Comparison of ENCODE assay signal across 8 cellular contexts in genomic region chr1:44213222-44214112, GRCh38. TPM values are rescaled to one million over a fixed set of nuclear protein-coding genes. Genes with fewer than 3 reads are reported as not detected.
A peak's percentile ranks its signal among the peaks of the same experiment; 100 is the strongest.
DNase-seq lines count a peak whose midpoint lies in the region; ATAC-seq, FAIRE-seq and TF ChIP-seq lines count a peak whose summit lies in the region.

A gene with protein sequence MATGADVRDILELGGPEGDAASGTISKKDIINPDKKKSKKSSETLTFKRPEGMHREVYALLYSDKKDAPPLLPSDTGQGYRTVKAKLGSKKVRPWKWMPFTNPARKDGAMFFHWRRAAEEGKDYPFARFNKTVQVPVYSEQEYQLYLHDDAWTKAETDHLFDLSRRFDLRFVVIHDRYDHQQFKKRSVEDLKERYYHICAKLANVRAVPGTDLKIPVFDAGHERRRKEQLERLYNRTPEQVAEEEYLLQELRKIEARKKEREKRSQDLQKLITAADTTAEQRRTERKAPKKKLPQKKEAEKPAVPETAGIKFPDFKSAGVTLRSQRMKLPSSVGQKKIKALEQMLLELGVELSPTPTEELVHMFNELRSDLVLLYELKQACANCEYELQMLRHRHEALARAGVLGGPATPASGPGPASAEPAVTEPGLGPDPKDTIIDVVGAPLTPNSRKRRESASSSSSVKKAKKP (plus strand): TSS chr1:44213471. CDS start chr1:44213754, 283 bp downstream.

- peak; percentile 6 for TF ChIP-seq CTCF in retinal pigment epithelial cell (conservative IDR thresholded peaks at IDR 0.05; ENCODE audit: low read depth, low read length)

- ATAC-seq in HG02885 (IDR thresholded peaks at IDR 0.05; ENCODE audit: poor library complexity, unreplicated experiment): peak; percentile 70
- ATAC-seq in GM18519 (IDR thresholded peaks at IDR 0.05; ENCODE audit: low FRiP score, unreplicated experiment): no peak

- H3K4me3 ChIP-seq in retinal pigment epithelial cell (ENCODE audit: low read length): peak within 1 kb of the TSS; percentile 94

- DNase-seq in GM12891 (ENCODE audit: insufficient read length, low spot score) (peak; percentile 44), NCI-H2029 treated with DMSO at 0.1 percent for 48 hours (lab: John Stamatoyannopoulos, UW) (peak; percentile 95), T1000 (lab: John Stamatoyannopoulos, UW) (peak; percentile 78), astrocyte of the hippocampus (ENCODE audit: low read depth, low spot score) (peak; percentile 92), hypothalamus (lab: John Stamatoyannopoulos, UW) (peak; percentile 44 to 95 (median 82)), retinal pigment epithelial cell (ENCODE audit: low read depth) (peak; percentile 39)

- peak; percentile 89 for FAIRE-seq in GM12891 (lab: Jason Lieb, UNC)

- TF ChIP-seq POLR2A in GM12891 (IDR thresholded peaks at IDR 0.05; ENCODE audit: low read depth, low read length): peak; percentile 77

TF ChIP-seq in GM12891, 5 proteins besides CTCF, POLR2A, EP300 and RAD21:
- TF ChIP-seq PAX5 (IDR thresholded peaks at IDR 0.05; ENCODE audit: insufficient read depth, low read length, severe bottlenecking) (peak; percentile 41), SPI1 (IDR thresholded peaks at IDR 0.05; ENCODE audit: low read depth, low read length) (peak; percentile 39; the same call in 1 of the 2 replicates), POU2F2 (IDR thresholded peaks at IDR 0.05; ENCODE audit: low read depth, low read length) (peak; percentile 92), POLR2AphosphoS5 (IDR thresholded peaks at IDR 0.05; ENCODE audit: low read depth, low read length) (peak; percentile 82), TAF1 (IDR thresholded peaks at IDR 0.05; ENCODE audit: low read depth, low read length) (peak; percentile 87)

RNA-seq across cellular contexts. Expression of the gene that starts here (rescaled TPM):
- 29.7 TPM for polyA plus RNA-seq in GM12891 (2012; ENCODE audit: low read depth, missing spikeins)

Comparison
In these comparisons a context has a peak if more than half of its experiments do, and no peak if none do; other contexts are left out.
1. DNase-seq: peak in every context shown above with its lines; median percentile 95 in NCI-H2029 treated with DMSO at 0.1 percent for 48 hours; 92 in astrocyte of the hippocampus; 82 in hypothalamus; 78 in T1000; 44 in GM12891; 39 in retinal pigment epithelial cell.